1 cellular context compared by ENCODE assay signal in the genomic region with DNA sequence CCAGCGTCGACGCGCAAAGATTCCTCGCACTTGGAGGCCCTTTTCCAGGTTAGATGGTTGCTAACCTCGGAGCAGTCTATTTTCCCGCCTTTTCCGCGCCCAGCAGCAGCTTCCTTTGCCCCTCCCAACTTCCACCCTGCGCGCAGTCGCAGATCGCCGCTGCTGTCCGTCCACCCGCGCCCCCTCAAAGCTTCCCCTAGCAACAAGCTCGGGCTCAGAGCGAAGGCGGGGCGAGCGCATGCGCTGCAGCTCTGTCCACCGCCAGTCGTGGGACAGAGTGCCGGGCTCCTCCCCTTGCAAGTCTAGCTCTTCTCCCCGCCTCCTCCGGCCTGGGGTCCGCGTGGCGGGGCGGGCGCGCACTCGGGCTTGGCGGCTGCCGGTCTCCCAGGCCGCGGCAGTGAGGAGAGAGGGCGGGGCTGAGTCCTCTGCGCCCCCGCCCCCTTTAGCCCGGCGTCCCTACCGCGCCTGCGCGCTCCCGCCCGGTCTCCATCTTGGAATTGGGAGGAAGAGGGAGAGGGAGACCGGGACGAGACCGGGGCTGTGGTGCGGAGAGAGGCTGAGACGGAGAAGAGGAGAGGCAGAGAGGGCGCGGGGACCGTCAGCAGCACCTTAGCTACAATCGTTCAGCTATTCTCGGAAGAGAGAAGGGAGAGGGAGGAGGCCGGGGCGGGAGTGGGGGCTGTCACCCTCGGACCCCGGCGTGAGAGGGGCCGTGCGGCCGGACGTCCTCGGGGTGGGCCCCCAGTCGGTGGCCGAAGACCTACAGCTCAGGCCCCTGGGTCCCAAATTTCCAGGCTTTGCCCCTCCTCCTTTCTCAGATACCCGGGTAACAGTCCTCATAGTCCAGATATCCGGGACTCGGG.
TF ChIP-seq lines count a peak whose summit lies in the region.

Gene TAOK2 (plus strand): TSS at position 485 of the 863 bp plus-strand sequence. CDS start 3,905 bp downstream, outside the sequence.

TF ChIP-seq in HepG2, 621 proteins besides CTCF, POLR2A, EP300 and RAD21 (continued from another document and continues in another):
- TF ChIP-seq, protein P1, sequence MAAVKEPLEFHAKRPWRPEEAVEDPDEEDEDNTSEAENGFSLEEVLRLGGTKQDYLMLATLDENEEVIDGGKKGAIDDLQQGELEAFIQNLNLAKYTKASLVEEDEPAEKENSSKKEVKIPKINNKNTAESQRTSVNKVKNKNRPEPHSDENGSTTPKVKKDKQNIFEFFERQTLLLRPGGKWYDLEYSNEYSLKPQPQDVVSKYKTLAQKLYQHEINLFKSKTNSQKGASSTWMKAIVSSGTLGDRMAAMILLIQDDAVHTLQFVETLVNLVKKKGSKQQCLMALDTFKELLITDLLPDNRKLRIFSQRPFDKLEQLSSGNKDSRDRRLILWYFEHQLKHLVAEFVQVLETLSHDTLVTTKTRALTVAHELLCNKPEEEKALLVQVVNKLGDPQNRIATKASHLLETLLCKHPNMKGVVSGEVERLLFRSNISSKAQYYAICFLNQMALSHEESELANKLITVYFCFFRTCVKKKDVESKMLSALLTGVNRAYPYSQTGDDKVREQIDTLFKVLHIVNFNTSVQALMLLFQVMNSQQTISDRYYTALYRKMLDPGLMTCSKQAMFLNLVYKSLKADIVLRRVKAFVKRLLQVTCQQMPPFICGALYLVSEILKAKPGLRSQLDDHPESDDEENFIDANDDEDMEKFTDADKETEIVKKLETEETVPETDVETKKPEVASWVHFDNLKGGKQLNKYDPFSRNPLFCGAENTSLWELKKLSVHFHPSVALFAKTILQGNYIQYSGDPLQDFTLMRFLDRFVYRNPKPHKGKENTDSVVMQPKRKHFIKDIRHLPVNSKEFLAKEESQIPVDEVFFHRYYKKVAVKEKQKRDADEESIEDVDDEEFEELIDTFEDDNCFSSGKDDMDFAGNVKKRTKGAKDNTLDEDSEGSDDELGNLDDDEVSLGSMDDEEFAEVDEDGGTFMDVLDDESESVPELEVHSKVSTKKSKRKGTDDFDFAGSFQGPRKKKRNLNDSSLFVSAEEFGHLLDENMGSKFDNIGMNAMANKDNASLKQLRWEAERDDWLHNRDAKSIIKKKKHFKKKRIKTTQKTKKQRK (IDR thresholded peaks at IDR 0.05; ENCODE audit: low read length) = no peak
- TF ChIP-seq, protein P2, sequence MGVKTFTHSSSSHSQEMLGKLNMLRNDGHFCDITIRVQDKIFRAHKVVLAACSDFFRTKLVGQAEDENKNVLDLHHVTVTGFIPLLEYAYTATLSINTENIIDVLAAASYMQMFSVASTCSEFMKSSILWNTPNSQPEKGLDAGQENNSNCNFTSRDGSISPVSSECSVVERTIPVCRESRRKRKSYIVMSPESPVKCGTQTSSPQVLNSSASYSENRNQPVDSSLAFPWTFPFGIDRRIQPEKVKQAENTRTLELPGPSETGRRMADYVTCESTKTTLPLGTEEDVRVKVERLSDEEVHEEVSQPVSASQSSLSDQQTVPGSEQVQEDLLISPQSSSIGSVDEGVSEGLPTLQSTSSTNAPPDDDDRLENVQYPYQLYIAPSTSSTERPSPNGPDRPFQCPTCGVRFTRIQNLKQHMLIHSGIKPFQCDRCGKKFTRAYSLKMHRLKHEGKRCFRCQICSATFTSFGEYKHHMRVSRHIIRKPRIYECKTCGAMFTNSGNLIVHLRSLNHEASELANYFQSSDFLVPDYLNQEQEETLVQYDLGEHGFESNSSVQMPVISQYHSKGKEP (CRISPR knock-in tag; IDR thresholded peaks at IDR 0.05) = no peak
- TF ChIP-seq GPN1 (CRISPR knock-in tag; IDR thresholded peaks at IDR 0.05; ENCODE audit: borderline replicate concordance) (no peak), THAP9 (CRISPR knock-in tag; IDR thresholded peaks at IDR 0.05; ENCODE audit: borderline replicate concordance) (peak; percentile 57; the same call in 1 of the 2 replicates), RXRB (CRISPR knock-in tag; IDR thresholded peaks at IDR 0.05; ENCODE audit: borderline replicate concordance) (peak; percentile 49; the same call in 1 of the 2 replicates), ZBTB37 (CRISPR knock-in tag; IDR thresholded peaks at IDR 0.05) (no peak), MZF1 (CRISPR knock-in tag; IDR thresholded peaks at IDR 0.05; ENCODE audit: borderline replicate concordance) (0 out of 2 replicates have a peak, but pooled peaks have one; percentile 8), ZNF136 (CRISPR knock-in tag; IDR thresholded peaks at IDR 0.05; ENCODE audit: low read depth) (0 out of 2 replicates have a peak, but pooled peaks have one; percentile 24), ZSCAN20 (CRISPR knock-in tag; IDR thresholded peaks at IDR 0.05; ENCODE audit: borderline replicate concordance) (0 out of 2 replicates have a peak, but pooled peaks have one; percentile 60), PITX1 (CRISPR knock-in tag; IDR thresholded peaks at IDR 0.05) (peak; percentile 53; the same call in 1 of the 2 replicates), KLF9 (CRISPR knock-in tag; IDR thresholded peaks at IDR 0.05; ENCODE audit: low read depth) (peak; percentile 77; the same call in 1 of the 2 replicates), ZNF619 (CRISPR knock-in tag; IDR thresholded peaks at IDR 0.05) (no peak), ZSCAN5A (CRISPR knock-in tag; IDR thresholded peaks at IDR 0.05; ENCODE audit: borderline replicate concordance) (peak; percentile 23; the same call in 1 of the 2 replicates), ZFX (CRISPR knock-in tag; IDR thresholded peaks at IDR 0.05; ENCODE audit: low read depth) (peak; percentile 95), ERF (CRISPR knock-in tag; IDR thresholded peaks at IDR 0.05) (peak; percentile 97), ZNF691 (CRISPR knock-in tag; IDR thresholded peaks at IDR 0.05; ENCODE audit: borderline replicate concordance, low read depth) (peak; percentile 90; the same call in 1 of the 2 replicates), SSRP1 (CRISPR knock-in tag; IDR thresholded peaks at IDR 0.05) (no peak), TBL1XR1 (IDR thresholded peaks at IDR 0.05; ENCODE audit: borderline replicate concordance, low read length, partially characterized antibody) (no peak), ZNF251 (CRISPR knock-in tag; IDR thresholded peaks at IDR 0.05) (no peak), XRCC5 (optimal IDR thresholded peaks at IDR 0.05; ENCODE audit: low read length) (no peak), ZNF512B (CRISPR knock-in tag; IDR thresholded peaks at IDR 0.05; ENCODE audit: borderline replicate concordance) (no peak), GTF3A (CRISPR knock-in tag; conservative IDR thresholded peaks at IDR 0.05) (peak; percentile 94; the same call in 1 of the 2 replicates), ELF1 (CRISPR knock-in tag; IDR thresholded peaks at IDR 0.05) (0 out of 2 replicates have a peak, but pooled peaks have one; percentile 27), ZBTB21 (CRISPR knock-in tag; IDR thresholded peaks at IDR 0.05) (peak; percentile 13; the same call in 1 of the 2 replicates)
- TF ChIP-seq, protein P3, sequence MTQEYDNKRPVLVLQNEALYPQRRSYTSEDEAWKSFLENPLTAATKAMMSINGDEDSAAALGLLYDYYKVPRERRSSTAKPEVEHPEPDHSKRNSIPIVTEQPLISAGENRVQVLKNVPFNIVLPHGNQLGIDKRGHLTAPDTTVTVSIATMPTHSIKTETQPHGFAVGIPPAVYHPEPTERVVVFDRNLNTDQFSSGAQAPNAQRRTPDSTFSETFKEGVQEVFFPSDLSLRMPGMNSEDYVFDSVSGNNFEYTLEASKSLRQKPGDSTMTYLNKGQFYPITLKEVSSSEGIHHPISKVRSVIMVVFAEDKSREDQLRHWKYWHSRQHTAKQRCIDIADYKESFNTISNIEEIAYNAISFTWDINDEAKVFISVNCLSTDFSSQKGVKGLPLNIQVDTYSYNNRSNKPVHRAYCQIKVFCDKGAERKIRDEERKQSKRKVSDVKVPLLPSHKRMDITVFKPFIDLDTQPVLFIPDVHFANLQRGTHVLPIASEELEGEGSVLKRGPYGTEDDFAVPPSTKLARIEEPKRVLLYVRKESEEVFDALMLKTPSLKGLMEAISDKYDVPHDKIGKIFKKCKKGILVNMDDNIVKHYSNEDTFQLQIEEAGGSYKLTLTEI (CRISPR knock-in tag; conservative IDR thresholded peaks at IDR 0.05) = no peak
- TF ChIP-seq, protein P4, sequence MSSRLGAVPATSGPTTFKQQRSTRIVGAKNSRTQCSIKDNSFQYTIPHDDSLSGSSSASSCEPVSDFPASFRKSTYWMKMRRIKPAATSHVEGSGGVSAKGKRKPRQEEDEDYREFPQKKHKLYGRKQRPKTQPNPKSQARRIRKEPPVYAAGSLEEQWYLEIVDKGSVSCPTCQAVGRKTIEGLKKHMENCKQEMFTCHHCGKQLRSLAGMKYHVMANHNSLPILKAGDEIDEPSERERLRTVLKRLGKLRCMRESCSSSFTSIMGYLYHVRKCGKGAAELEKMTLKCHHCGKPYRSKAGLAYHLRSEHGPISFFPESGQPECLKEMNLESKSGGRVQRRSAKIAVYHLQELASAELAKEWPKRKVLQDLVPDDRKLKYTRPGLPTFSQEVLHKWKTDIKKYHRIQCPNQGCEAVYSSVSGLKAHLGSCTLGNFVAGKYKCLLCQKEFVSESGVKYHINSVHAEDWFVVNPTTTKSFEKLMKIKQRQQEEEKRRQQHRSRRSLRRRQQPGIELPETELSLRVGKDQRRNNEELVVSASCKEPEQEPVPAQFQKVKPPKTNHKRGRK (CRISPR knock-in tag; IDR thresholded peaks at IDR 0.05) = no peak
- TF ChIP-seq, protein P5, sequence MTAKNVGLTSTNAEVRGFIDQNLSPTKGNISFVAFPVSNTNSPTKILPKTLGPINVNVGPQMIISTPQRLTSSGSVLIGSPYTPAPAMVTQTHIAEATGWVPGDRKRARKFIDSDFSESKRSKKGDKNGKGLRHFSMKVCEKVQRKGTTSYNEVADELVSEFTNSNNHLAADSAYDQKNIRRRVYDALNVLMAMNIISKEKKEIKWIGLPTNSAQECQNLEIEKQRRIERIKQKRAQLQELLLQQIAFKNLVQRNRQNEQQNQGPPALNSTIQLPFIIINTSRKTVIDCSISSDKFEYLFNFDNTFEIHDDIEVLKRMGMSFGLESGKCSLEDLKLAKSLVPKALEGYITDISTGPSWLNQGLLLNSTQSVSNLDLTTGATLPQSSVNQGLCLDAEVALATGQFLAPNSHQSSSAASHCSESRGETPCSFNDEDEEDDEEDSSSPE (CRISPR knock-in tag; IDR thresholded peaks at IDR 0.05) = peak; percentile 99
